9 cellular contexts compared by ENCODE assay signal in genomic region chr19:6803036-6803404, GRCh38. TPM values are rescaled to one million over a fixed set of nuclear protein-coding genes. Genes with fewer than 3 reads are reported as not detected.
DNase-seq lines count a peak whose midpoint lies in the region; ATAC-seq and TF ChIP-seq lines count a peak whose summit lies in the region.
"Had no signal": no experiment of that assay in that cellular context is flagged by ENCODE, and none has a peak within 500 bp of the region (broad histone marks: within the 10 kb centered on the region; RNA-seq: fewer than 3 reads in every experiment).

No MANE protein-coding gene starts in this region.

- ATAC-seq in GM18909 (IDR thresholded peaks at IDR 0.05; ENCODE audit: poor library complexity, unreplicated experiment), result peak; percentile 29
- ATAC-seq in GM21786 (IDR thresholded peaks at IDR 0.05; ENCODE audit: unreplicated experiment), result no peak
- no peak for ATAC-seq in HG03025 (IDR thresholded peaks at IDR 0.05; ENCODE audit: low FRiP score, unreplicated experiment)

- no peaks in the 10 kb centered on the region for H3K9me3 Mint-ChIP-seq in CD4-positive, alpha-beta memory T cell

- H3F3A ChIP-seq in SU-DHL-6 (ENCODE audit: insufficient read depth), result peaks cover 35% of the 10 kb centered on the region

- H3K79me2 ChIP-seq in SU-DHL-6 (ENCODE audit: insufficient read depth, low read length), result peaks cover 69% of the 10 kb centered on the region

- peaks cover 39 to 75% (median 56%) of the 10 kb centered on the region in 4 donors for H3K4me1 Mint-ChIP-seq in CD4-positive, alpha-beta memory T cell

- no peaks in the 10 kb centered on the region for H3K9me3 ChIP-seq in CD4-positive, alpha-beta memory T cell (ENCODE audit: control insufficient read depth in 1 of 2, low read length in 2 of 2)
- no peaks in the 10 kb centered on the region for H3K9me3 ChIP-seq in SU-DHL-6 (ENCODE audit: insufficient read depth, low read length)
- H3K9me3 ChIP-seq: gastrocnemius medialis had no signal

- H3K36me3 Mint-ChIP-seq in CD4-positive, alpha-beta memory T cell, result peaks cover 6 to 20% of the 10 kb centered on the region in 2 donors

- CTCF ChIA-PET in CD4-positive, alpha-beta memory T cell (lab: Charles Lee; ENCODE audit: partially characterized antibody), result interaction anchor here (0.9 to 3.6 kb wide), 7 partner anchors 11 to 61 kb away, joined by 3 to 15 read pairs (median 5); partner anchors contain the start of gene VAV1

- H3K4me3 Mint-ChIP-seq in CD4-positive, alpha-beta memory T cell, result peak overlapping the region in 7 of 8 donors; percentile 72 to 86 (median 85)

- no peak for TF ChIP-seq CTCF in SU-DHL-6 (IDR thresholded peaks at IDR 0.05; ENCODE audit: insufficient read depth, low read length, poor library complexity, severe bottlenecking)

- intact Hi-C loops in CD4-positive, alpha-beta memory T cell (cut with micrococcal nuclease), result loop anchor here (5.0 kb wide), 1 partner anchor 51 kb away; no protein-coding TSS in a partner anchor

- H3K4me3 ChIP-seq in CD4-positive, alpha-beta memory T cell (ENCODE audit: low read length in 2 of 2), result no peak overlapping the region
- H3K4me3 ChIP-seq in SU-DHL-6 (ENCODE audit: insufficient read depth, low read length, poor library complexity, severe bottlenecking), result peak overlapping the region; percentile 30
- H3K4me3 ChIP-seq: gastrocnemius medialis had no signal

- H3K9me2 ChIP-seq in SU-DHL-6 (replicated peaks; ENCODE audit: insufficient read depth, low read length), result no peaks in the 10 kb centered on the region

- peaks cover 54% of the 10 kb centered on the region for H3K4me1 ChIP-seq in CD4-positive, alpha-beta memory T cell (ENCODE audit: insufficient read depth, low read length)
- H3K4me1 ChIP-seq: gastrocnemius medialis had no signal

- peak overlapping the region; percentile 68 for H3K4me2 ChIP-seq in SU-DHL-6 (ENCODE audit: low read depth, low read length, poor library complexity, severe bottlenecking)

- H3K27ac ChIP-seq in CD4-positive, alpha-beta memory T cell (ENCODE audit: low read depth, low read length), result peak overlapping the region; percentile 71
- H3K27ac ChIP-seq in SU-DHL-6 (ENCODE audit: low read depth, low read length), result peak overlapping the region; percentile 93
- H3K27ac ChIP-seq: gastrocnemius medialis had no signal

- peak overlapping the region; percentile 57 for H3K9ac ChIP-seq in SU-DHL-6 (ENCODE audit: low read length)

- POLR2A ChIA-PET in CD4-positive, alpha-beta memory T cell (lab: Charles Lee; ENCODE audit: partially characterized antibody), result interaction anchor here (0.8 to 8.4 kb wide), 8 partner anchors 10 to 64 kb away, joined by 3 to 227 read pairs (median 6); partner anchors contain the start of genes SH2D3A, TRIP10 and VAV1

- peak overlapping the region; percentile 93 to 97 (median 96) for H3K27ac Mint-ChIP-seq in CD4-positive, alpha-beta memory T cell

- no peaks in the 10 kb centered on the region for H3K36me3 ChIP-seq in CD4-positive, alpha-beta memory T cell (ENCODE audit: insufficient read depth, low read length)
- H3K36me3 ChIP-seq in SU-DHL-6 (ENCODE audit: low read length), result no peaks in the 10 kb centered on the region
- H3K36me3 ChIP-seq: gastrocnemius medialis had no signal

- no peaks in the 10 kb centered on the region for H3K27me3 ChIP-seq in CD4-positive, alpha-beta memory T cell (ENCODE audit: insufficient read depth, low read length)
- no peaks in the 10 kb centered on the region for H3K27me3 ChIP-seq in SU-DHL-6 (ENCODE audit: low read length)

- no peak for DNase-seq in CD4-positive, alpha-beta memory T cell
- DNase-seq in medulla oblongata (ENCODE audit: extremely low spot score) (peak; percentile 4), NCI-H146 (lab: John Stamatoyannopoulos, UW) (no peak), SKM-1 (lab: John Stamatoyannopoulos, UW; ENCODE audit: unreplicated experiment) (no peak)

- no peaks in the 10 kb centered on the region for H3K27me3 Mint-ChIP-seq in CD4-positive, alpha-beta memory T cell

- no peaks in the 10 kb centered on the region for H4K20me1 ChIP-seq in SU-DHL-6 (ENCODE audit: low read depth, low read length)

- H2AFZ ChIP-seq in SU-DHL-6 (ENCODE audit: low read depth, low read length, severe bottlenecking), result no peak overlapping the region

RNA-seq across cellular contexts. Expression of gene VAV1, which starts 30.5 kb away (rescaled TPM):
- total RNA-seq in CD4-positive, alpha-beta memory T cell, result 10 to 100 TPM; 82.5 to 87.6 TPM
- 10 to 100 TPM; 16.0 to 23.9 TPM for polyA plus RNA-seq in CD4-positive, alpha-beta memory T cell

RNA-seq across cellular contexts. Expression of gene SH2D3A, which starts 35.8 kb away (rescaled TPM):
- 10 to 100 TPM; 59.3 to 64.3 TPM for total RNA-seq in CD4-positive, alpha-beta memory T cell
- polyA plus RNA-seq in CD4-positive, alpha-beta memory T cell, result 10 to 100 TPM; 26.9 to 37.9 TPM
- total RNA-seq: gastrocnemius medialis had no signal
